26 cellular contexts compared by ENCODE assay signal in genomic region chr5:2894347-2895135, GRCh38.
"Had no signal": no experiment of that assay in that cellular context is flagged by ENCODE, and none has a peak within 500 bp of the region (broad histone marks: within the 10 kb centered on the region; RNA-seq: fewer than 3 reads in every experiment).

No MANE protein-coding gene starts in this region.

- H3K36me3 Mint-ChIP-seq: activated naive CD4-positive, alpha-beta T cell treated with anti-CD3 and anti-CD28 coated beads, Interleukin-2, amount 50 U/mL, for 24 hours; brain; natural killer cell treated with Interleukin-12 subunit alpha and Interleukin-12 subunit beta and Interleukin-15 and Interleukin-18, amount 100 ng/mL, for 72 hours; stimulated activated memory B cell treated with anti-CD40 and anti-IgM and Interleukin-4, amounts not matched to agents 10 μg/mL and 1 μg/mL and 100 μg/mL, for 72 hours had no signal

- ATAC-seq: activated CD8-positive, alpha-beta T cell treated with anti-CD3 and anti-CD28 coated beads, Interleukin-2, amount 10 ng/mL, durations not matched to agents 7 days and 5 days; effector memory CD8-positive, alpha-beta T cell; heart right ventricle; left colon; natural killer cell treated with Interleukin-12 subunit alpha and Interleukin-12 subunit beta and Interleukin-15 and Interleukin-18, amount 100 ng/mL, for 72 hours; right lobe of liver; stimulated activated memory B cell treated with anti-CD40 and anti-IgM and Interleukin-4, amounts not matched to agents 10 μg/mL and 1 μg/mL and 100 μg/mL, for 72 hours had no signal

- H3K4me3 Mint-ChIP-seq: activated CD4-positive, alpha-beta T cell treated with anti-CD3 and anti-CD28 coated beads, Interleukin-2, amount 10 ng/mL, durations not matched to agents 7 days and 5 days; activated CD8-positive, alpha-beta T cell treated with anti-CD3 and anti-CD28 coated beads, Interleukin-2, amount 10 ng/mL, durations not matched to agents 7 days and 5 days; activated naive CD4-positive, alpha-beta T cell treated with anti-CD3 and anti-CD28 coated beads, Interleukin-2, amount 50 U/mL, for 24 hours; brain; effector memory CD8-positive, alpha-beta T cell; natural killer cell treated with Interleukin-12 subunit alpha and Interleukin-12 subunit beta and Interleukin-15 and Interleukin-18, amount 100 ng/mL, for 72 hours; stimulated activated memory B cell treated with anti-CD40 and anti-IgM and Interleukin-4, amounts not matched to agents 10 μg/mL and 1 μg/mL and 100 μg/mL, for 72 hours had no signal

- H3K4me3 ChIP-seq: esophagus squamous epithelium, heart right ventricle, right lobe of liver, SK-N-MC, stomach, suprapubic skin, tibial nerve had no signal

- H3K4me1 Mint-ChIP-seq: activated CD4-positive, alpha-beta T cell treated with anti-CD3 and anti-CD28 coated beads, Interleukin-2, amount 10 ng/mL, durations not matched to agents 7 days and 5 days; activated naive CD4-positive, alpha-beta T cell treated with anti-CD3 and anti-CD28 coated beads, Interleukin-2, amount 50 U/mL, for 24 hours; brain; stimulated activated memory B cell treated with anti-CD40 and anti-IgM and Interleukin-4, amounts not matched to agents 10 μg/mL and 1 μg/mL and 100 μg/mL, for 72 hours had no signal

- DNase-seq: activated CD4-positive, alpha-beta T cell treated with anti-CD3 and anti-CD28 coated beads, Interleukin-2, amount 10 ng/mL, durations not matched to agents 7 days and 5 days; activated CD4-positive, CD25-positive, alpha-beta regulatory T cell treated with anti-CD3 and anti-CD28 coated beads, Interleukin-2, amount 50 U/mL, for 72 hours; activated CD8-positive, alpha-beta T cell treated with anti-CD3 and anti-CD28 coated beads, Interleukin-2, amount 10 ng/mL, durations not matched to agents 7 days and 5 days; activated gamma-delta T cell treated with Interleukin-2 at 50 U/mL for 16 hours; anterior cingulate cortex; effector memory CD8-positive, alpha-beta T cell; esophagus squamous epithelium; heart right ventricle; left colon; mammary epithelial cell; small intestine; stimulated activated CD4-positive, alpha-beta T cell treated with anti-CD3 and anti-CD28 coated beads, Interleukin-15, amount 100 ng/mL, for 24 hours; SW 1271; T-helper 2 cell had no signal

- H3K9me3 Mint-ChIP-seq: activated naive CD4-positive, alpha-beta T cell treated with anti-CD3 and anti-CD28 coated beads, Interleukin-2, amount 50 U/mL, for 24 hours; brain; natural killer cell treated with Interleukin-12 subunit alpha and Interleukin-12 subunit beta and Interleukin-15 and Interleukin-18, amount 100 ng/mL, for 72 hours had no signal

- H3K27ac ChIP-seq: esophagus squamous epithelium, heart right ventricle, neutrophil, parathyroid adenoma, right lobe of liver, SK-N-MC, stomach, suprapubic skin, tibial nerve, VCaP had no signal

- H3K27me3 Mint-ChIP-seq: activated CD4-positive, alpha-beta T cell treated with anti-CD3 and anti-CD28 coated beads, Interleukin-2, amount 10 ng/mL, durations not matched to agents 7 days and 5 days; activated naive CD4-positive, alpha-beta T cell treated with anti-CD3 and anti-CD28 coated beads, Interleukin-2, amount 50 U/mL, for 24 hours; effector memory CD8-positive, alpha-beta T cell; natural killer cell treated with Interleukin-12 subunit alpha and Interleukin-12 subunit beta and Interleukin-15 and Interleukin-18, amount 100 ng/mL, for 72 hours; stimulated activated memory B cell treated with anti-CD40 and anti-IgM and Interleukin-4, amounts not matched to agents 10 μg/mL and 1 μg/mL and 100 μg/mL, for 72 hours had no signal
